Comparison of ENCODE assay signal across 12 cellular contexts in the genomic region with DNA sequence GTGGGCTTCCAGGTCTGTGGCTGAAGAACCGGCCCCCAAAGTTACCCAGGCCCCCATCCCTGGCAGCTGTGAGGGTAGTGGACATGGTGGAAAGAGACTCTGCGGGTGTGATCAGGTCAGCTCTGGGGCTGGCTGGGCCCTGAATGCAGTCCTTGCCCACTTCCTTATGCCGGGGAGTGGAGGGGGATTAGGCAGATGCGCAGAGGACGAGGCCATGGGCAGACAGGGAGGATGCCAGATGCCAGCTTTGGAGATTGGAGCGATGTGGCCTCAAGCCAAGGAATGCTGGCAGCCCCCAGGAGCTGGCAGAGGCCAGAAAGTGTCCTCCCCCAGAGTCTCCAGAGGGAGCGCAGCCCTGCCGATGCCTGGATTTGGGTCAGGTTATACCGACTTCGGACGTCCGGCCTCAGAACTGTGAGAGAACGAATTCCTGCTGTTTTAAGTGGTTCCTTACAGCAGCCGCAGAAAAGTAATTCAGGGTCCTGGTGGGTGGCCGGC.
DNase-seq lines count a peak whose midpoint lies in the region; FAIRE-seq and TF ChIP-seq lines count a peak whose summit lies in the region.
"Had no signal": no experiment of that assay in that cellular context is flagged by ENCODE, and none has a peak within 500 bp of the region (broad histone marks: within the 10 kb centered on the region; RNA-seq: fewer than 3 reads in every experiment).

No MANE protein-coding gene starts in this region.

- DNase-seq in AG04450 (ENCODE audit: low read depth, low spot score) (no peak), astrocyte (ENCODE audit: low read depth) (no peak), kidney (peak; percentile 53), NAMALWA (ENCODE audit: low spot score) (no peak), NCI-H1092 (lab: John Stamatoyannopoulos, UW) (no peak), DMS53 treated with DMSO at 0.1 percent for 48 hours (lab: John Stamatoyannopoulos, UW; ENCODE audit: unreplicated experiment) (no peak)
- no peak for DNase-seq in stimulated activated CD4-positive, alpha-beta T cell treated with anti-CD3 and anti-CD28 coated beads, Interleukin-4, amount 100 ng/mL, for 1 hour
- DNase-seq: activated CD4-positive, alpha-beta T cell treated with anti-CD3 and anti-CD28 coated beads, Interleukin-2, amount 10 ng/mL, durations not matched to agents 7 days and 5 days; PC-3 had no signal

- H3K27ac ChIP-seq in AG04450 (ENCODE audit: low read depth, low read length) (peak overlapping the region; percentile 95), astrocyte (ENCODE audit: low read depth, low read length) (peak overlapping the region; percentile 85), kidney (ENCODE audit: low read depth in 2 of 2, low read length in 2 of 2) (peak overlapping the region; percentile 41 to 63), rectal smooth muscle tissue (ENCODE audit: low read depth, low read length) (peak overlapping the region; percentile 46)
- H3K27ac ChIP-seq: HL-60 had no signal

- peak overlapping the region; percentile 41 for H3K27ac Mint-ChIP-seq in astrocyte (ENCODE audit: unreplicated experiment)
- H3K27ac Mint-ChIP-seq: activated CD4-positive, alpha-beta T cell treated with anti-CD3 and anti-CD28 coated beads, Interleukin-2, amount 10 ng/mL, durations not matched to agents 7 days and 5 days; activated T-helper 1 cell treated with anti-CD3 and anti-CD28 coated beads, Interleukin-12 subunit alpha, Interleukin-12 subunit beta, Interleukin-2, Interleukin-4 antibody, amounts not matched to agents 30 ng/mL and 10 ng/mL and 1 ng/mL, durations not matched to agents 14 hours and 24 hours and 36 hours had no signal

- peaks cover 3% of the 10 kb centered on the region for H3K27me3 Mint-ChIP-seq in astrocyte (ENCODE audit: low read depth, unreplicated experiment)
- H3K27me3 Mint-ChIP-seq: activated CD4-positive, alpha-beta T cell treated with anti-CD3 and anti-CD28 coated beads, Interleukin-2, amount 10 ng/mL, durations not matched to agents 7 days and 5 days had no signal

- H3K9me3 Mint-ChIP-seq in astrocyte (ENCODE audit: unreplicated experiment) = no peaks in the 10 kb centered on the region
- H3K9me3 Mint-ChIP-seq: activated CD4-positive, alpha-beta T cell treated with anti-CD3 and anti-CD28 coated beads, Interleukin-2, amount 10 ng/mL, durations not matched to agents 7 days and 5 days; activated T-helper 1 cell treated with anti-CD3 and anti-CD28 coated beads, Interleukin-12 subunit alpha, Interleukin-12 subunit beta, Interleukin-2, Interleukin-4 antibody, amounts not matched to agents 30 ng/mL and 10 ng/mL and 1 ng/mL, durations not matched to agents 14 hours and 24 hours and 36 hours had no signal

- peak overlapping the region; percentile 62 for H3K4me2 ChIP-seq in astrocyte (ENCODE audit: low read length)

- H3K9me3 ChIP-seq in AG04450 (ENCODE audit: control insufficient read depth, insufficient read depth, low read length) = peaks cover 6% of the 10 kb centered on the region; the same call in 1 of the 2 replicates
- H3K9me3 ChIP-seq in astrocyte (ENCODE audit: insufficient read depth, low read depth, low read length) = no peaks in the 10 kb centered on the region
- H3K9me3 ChIP-seq in kidney (ENCODE audit: control insufficient read depth in 1 of 2, low read length in 2 of 2) = no peaks in the 10 kb centered on the region

- H3K36me3 ChIP-seq in astrocyte (ENCODE audit: insufficient read depth, low read length) (no peaks in the 10 kb centered on the region), kidney (ENCODE audit: control insufficient read depth in 1 of 2, insufficient read depth in 2 of 2, low read length in 2 of 2) (no peaks in the 10 kb centered on the region), rectal smooth muscle tissue (ENCODE audit: control insufficient read depth, insufficient read depth, low read length) (no peaks in the 10 kb centered on the region)

- POLR2A ChIA-PET in AG04450 (lab: Yijun Ruan, JAX) = interaction anchor here (1.0 to 2.0 kb wide), 2 partner anchors 9 to 81 kb away, joined by 4 to 15 read pairs; no protein-coding TSS in a partner anchor

- no peaks in the 10 kb centered on the region for H4K20me1 ChIP-seq in astrocyte (ENCODE audit: insufficient read depth, low read length)

- CTCF ChIA-PET in AG04450 (lab: Charles Lee) = no interaction called here

- no peaks in the 10 kb centered on the region for H3K79me2 ChIP-seq in astrocyte (ENCODE audit: insufficient read depth, low read length)

- H3K4me3 ChIP-seq in AG04450 (ENCODE audit: low read depth, low read length) (no peak overlapping the region), astrocyte (ENCODE audit: insufficient read depth, low read depth, low read length) (no peak overlapping the region), kidney (ENCODE audit: low read length in 2 of 2) (no peak overlapping the region), rectal smooth muscle tissue (ENCODE audit: low read length) (no peak overlapping the region)

- H3K4me1 ChIP-seq in astrocyte (ENCODE audit: insufficient read depth, low read length) = peaks cover 20% of the 10 kb centered on the region
- peaks cover 0 to 11% of the 10 kb centered on the region in 2 donors for H3K4me1 ChIP-seq in kidney (ENCODE audit: control insufficient read depth in 1 of 2, insufficient read depth in 1 of 2, low read depth in 1 of 2, low read length in 2 of 2)
- peaks cover 4% of the 10 kb centered on the region for H3K4me1 ChIP-seq in rectal smooth muscle tissue (ENCODE audit: control insufficient read depth, insufficient read depth, low read length)

- H3K4me3 Mint-ChIP-seq in astrocyte (ENCODE audit: unreplicated experiment) = no peak overlapping the region
- H3K4me3 Mint-ChIP-seq: activated CD4-positive, alpha-beta T cell treated with anti-CD3 and anti-CD28 coated beads, Interleukin-2, amount 10 ng/mL, durations not matched to agents 7 days and 5 days; activated T-helper 1 cell treated with anti-CD3 and anti-CD28 coated beads, Interleukin-12 subunit alpha, Interleukin-12 subunit beta, Interleukin-2, Interleukin-4 antibody, amounts not matched to agents 30 ng/mL and 10 ng/mL and 1 ng/mL, durations not matched to agents 14 hours and 24 hours and 36 hours had no signal

- peak overlapping the region; percentile 79 for H2AFZ ChIP-seq in astrocyte (ENCODE audit: low read depth, low read length)

- H3K4me1 Mint-ChIP-seq in astrocyte (ENCODE audit: low read depth, unreplicated experiment) = peaks cover 23% of the 10 kb centered on the region
- H3K4me1 Mint-ChIP-seq: activated CD4-positive, alpha-beta T cell treated with anti-CD3 and anti-CD28 coated beads, Interleukin-2, amount 10 ng/mL, durations not matched to agents 7 days and 5 days had no signal

- intact Hi-C loops in kidney (cut with DNase I) = no loop called here

- TF ChIP-seq CTCF in AG04450 (IDR thresholded peaks at IDR 0.05; ENCODE audit: low read depth, low read length) (no peak), astrocyte (IDR thresholded peaks at IDR 0.05; ENCODE audit: insufficient read depth, low read depth, low read length) (no peak), kidney (IDR thresholded peaks at IDR 0.05; ENCODE audit: borderline replicate concordance, extremely low read depth, insufficient read depth) (no peak)

- H3K36me3 Mint-ChIP-seq in astrocyte (ENCODE audit: low read depth, unreplicated experiment) = no peaks in the 10 kb centered on the region

- FAIRE-seq in astrocyte (lab: Jason Lieb, UNC) (no peak), kidney (lab: Jason Lieb, UNC) (no peak)

- peak overlapping the region; percentile 60 for H3K9ac ChIP-seq in astrocyte (ENCODE audit: low read length)
- H3K9ac ChIP-seq in kidney (ENCODE audit: low read length in 2 of 2) = no peak overlapping the region
- H3K9ac ChIP-seq in rectal smooth muscle tissue (ENCODE audit: low read length) = no peak overlapping the region

- no peaks in the 10 kb centered on the region for H3K27me3 ChIP-seq in AG04450 (ENCODE audit: control insufficient read depth, insufficient read depth, low read length)
- H3K27me3 ChIP-seq in astrocyte (ENCODE audit: insufficient read depth, low read length) = no peaks in the 10 kb centered on the region
- no peaks in the 10 kb centered on the region for H3K27me3 ChIP-seq in rectal smooth muscle tissue (ENCODE audit: control insufficient read depth, insufficient read depth, low read length)
